10 cellular contexts compared by ENCODE assay signal in genomic region chr1:178371236-178371635, GRCh38.
DNase-seq lines count a peak whose midpoint lies in the region; ATAC-seq and TF ChIP-seq lines count a peak whose summit lies in the region.
"Had no signal": no experiment of that assay in that cellular context is flagged by ENCODE, and none has a peak within 500 bp of the region (broad histone marks: within the 10 kb centered on the region; RNA-seq: fewer than 3 reads in every experiment).

No MANE protein-coding gene starts in this region.

- H3K4me2 ChIP-seq in IMR-90 (ENCODE audit: low read depth, low read length): peak overlapping the region; percentile 99

- dilution Hi-C loops in IMR-90 (cut with HindIII; ENCODE audit: low sequenced_read_pairs, unreplicated experiment): no loop called here

- H3K4ac ChIP-seq in IMR-90 (ENCODE audit: low read depth, low read length): peak overlapping the region; percentile 68

- H2BK15ac ChIP-seq in IMR-90 (ENCODE audit: low read depth, low read length): peak overlapping the region; percentile 3; the same call in 1 of the 3 replicates

- TF ChIP-seq RAD21 in IMR-90 (IDR thresholded peaks at IDR 0.05; ENCODE audit: low read length): no peak

- H3K4me1 ChIP-seq in IMR-90 (ENCODE audit: control insufficient read depth, insufficient read depth, low read length) (peaks cover 7% of the 10 kb centered on the region; the same call in 1 of the 2 replicates), subcutaneous abdominal adipose tissue (ENCODE audit: control insufficient read depth in 5 of 5, insufficient read depth in 5 of 5, low read length in 5 of 5) (peaks cover 0 to 17% (median 15%) of the 10 kb centered on the region in 5 donors)

- TF ChIP-seq CTCF in IMR-90 (conservative IDR thresholded peaks at IDR 0.05; ENCODE audit: low read depth, low read length) (no peak), coronary artery (IDR thresholded peaks at IDR 0.05) (no peak), lower leg skin (IDR thresholded peaks at IDR 0.05) (no peak)

- H3K9ac ChIP-seq in IMR-90 (ENCODE audit: low read depth, low read length) (peak overlapping the region; percentile 59), subcutaneous abdominal adipose tissue (ENCODE audit: low read length in 5 of 5) (peak overlapping the region in 2 of 5 donors; percentile 28 to 44)

- intact Hi-C loops in IMR-90 (cut with micrococcal nuclease) (no loop called here), lower leg skin (cut with DNase I; ENCODE audit: low total_unique reads) (no loop called here)

- H3K18ac ChIP-seq in IMR-90 (ENCODE audit: low read depth, low read length): peak overlapping the region; percentile 81

- peak overlapping the region in 1 of 2 experiments; percentile 69; a peak in 2 of 4 replicates for H4K8ac ChIP-seq in IMR-90 (ENCODE audit: low read depth in 2 of 2, low read length in 2 of 2)

- H3K27me3 ChIP-seq in IMR-90 (ENCODE audit: control insufficient read depth, insufficient read depth, low read length) (no peaks in the 10 kb centered on the region), subcutaneous abdominal adipose tissue (ENCODE audit: control insufficient read depth in 5 of 5, insufficient read depth in 4 of 5, low read length in 5 of 5) (no peaks in the 10 kb centered on the region)

- peak overlapping the region; percentile 16; the same call in 1 of the 2 replicates for H2BK20ac ChIP-seq in IMR-90 (ENCODE audit: low read depth, low read length)

- H2BK5ac ChIP-seq in IMR-90 (ENCODE audit: low read depth, low read length, poor library complexity, severe bottlenecking): peak overlapping the region; percentile 81

- H3K9me3 ChIP-seq in IMR-90 (ENCODE audit: control insufficient read depth, insufficient read depth, low read length) (no peaks in the 10 kb centered on the region), subcutaneous abdominal adipose tissue (ENCODE audit: control insufficient read depth in 5 of 5, low read length in 5 of 5) (no peaks in the 10 kb centered on the region)

- DNase-seq in IMR-90 (peak; percentile 40), coronary artery (ENCODE audit: low spot score) (no peak), kidney glomerular epithelial cell (lab: John Stamatoyannopoulos, UW) (peak; percentile 32), lower leg skin (ENCODE audit: low spot score in 2 of 2) (no peak), GM19238 (ENCODE audit: insufficient read length, low spot score) (no peak)
- DNase-seq: activated naive CD8-positive, alpha-beta T cell treated with anti-CD3 and anti-CD28 coated beads, Interleukin-2, amount 10 ng/mL, durations not matched to agents 7 days and 5 days; NCI-H510A had no signal

- no peaks in the 10 kb centered on the region for H4K20me1 ChIP-seq in IMR-90 (ENCODE audit: insufficient read depth, low read length)

- peak overlapping the region; percentile 1 for H2AK5ac ChIP-seq in IMR-90 (ENCODE audit: low read depth, low read length)

- peaks cover 7 to 30% of the 10 kb centered on the region in 2 experiments; a peak in 3 of 4 replicates for H3K79me1 ChIP-seq in IMR-90 (ENCODE audit: low read depth in 1 of 2, low read length in 2 of 2)

- no TSS peak for BruUV-seq in IMR-90 (replicated peaks; lab: Mats Ljungman, UMichigan)

- H2AK9ac ChIP-seq in IMR-90 (replicated peaks; ENCODE audit: low read depth, low read length, poor library complexity): peak overlapping the region; percentile 46

- H3K36me3 ChIP-seq in IMR-90 (ENCODE audit: control insufficient read depth, insufficient read depth, low read length) (no peaks in the 10 kb centered on the region), subcutaneous abdominal adipose tissue (ENCODE audit: control insufficient read depth in 5 of 5, insufficient read depth in 5 of 5, low read length in 5 of 5) (no peaks in the 10 kb centered on the region)

- no peak for TF ChIP-seq POLR2A in IMR-90 (IDR thresholded peaks at IDR 0.05; ENCODE audit: low read depth, low read length)
- TF ChIP-seq POLR2A in lower leg skin (IDR thresholded peaks at IDR 0.05): no peak

- peak overlapping the region; percentile 62 for H3K14ac ChIP-seq in IMR-90 (replicated peaks; ENCODE audit: low read depth, low read length)

- no CpG with 5 or more reads among the region's 6 CpGs for WGBS in IMR-90 (ENCODE audit: extremely low coverage in 2 of 2, insufficient read length in 1 of 2), 2 experiments
- WGBS in lower leg skin, 2 donors: 10 to 11% methylated on average over 6 of the region's 6 CpGs

- peak; percentile 46 for ATAC-seq in IMR-90 (ENCODE audit: low read depth)
- no peak for ATAC-seq in activated CD4-positive, CD25-positive, alpha-beta regulatory T cell treated with anti-CD3 and anti-CD28 coated beads, Interleukin-2, amount 50 U/mL, for 24 hours

- H2BK120ac ChIP-seq in IMR-90 (ENCODE audit: low read depth, low read length): peak overlapping the region; percentile 49

- H4K91ac ChIP-seq in IMR-90 (ENCODE audit: insufficient read depth, low read depth, low read length): peak overlapping the region; percentile 22; the same call in 1 of the 2 replicates

- peak overlapping the region; percentile 85 for H2AFZ ChIP-seq in IMR-90 (replicated peaks; ENCODE audit: low read length, poor library complexity)

- peak overlapping the region; percentile 39; the same call in 1 of the 2 replicates for H3K56ac ChIP-seq in IMR-90 (ENCODE audit: extremely low read depth, insufficient read depth, low read length)

- in situ Hi-C loops in IMR-90 (cut with MboI; ENCODE audit: low sequenced_read_pairs): no loop called here

- H3K27ac ChIP-seq in IMR-90 (ENCODE audit: insufficient read depth, low read length) (peak overlapping the region; percentile 15; the same call in 1 of the 2 replicates), coronary artery (no peak overlapping the region), subcutaneous abdominal adipose tissue (ENCODE audit: low read depth, low read length) (no peak overlapping the region)
- H3K27ac ChIP-seq: VCaP had no signal

- H3K4me3 ChIP-seq in IMR-90 (ENCODE audit: insufficient read depth, low read depth, low read length) (peak overlapping the region; percentile 62), coronary artery (peak overlapping the region; percentile 53), subcutaneous abdominal adipose tissue (ENCODE audit: low read depth in 1 of 5, low read length in 5 of 5) (peak overlapping the region; percentile 23 to 55 (median 49)), lower leg skin (ENCODE audit: low read depth, poor library complexity, severe bottlenecking) (no peak overlapping the region)

- CTCF ChIA-PET in IMR-90 (lab: Yijun Ruan, JAX): interaction anchor here (0.7 to 0.9 kb wide), 2 partner anchors 13 to 63 kb away, joined by 3 to 4 read pairs; no protein-coding TSS in a partner anchor

- peak overlapping the region; percentile 71; the same call in 1 of the 2 replicates for H3K23ac ChIP-seq in IMR-90 (ENCODE audit: low read depth, low read length)

- POLR2A ChIA-PET in IMR-90 (lab: Charles Lee; ENCODE audit: unreplicated experiment): no interaction called here

- peak overlapping the region; percentile 89 for H4K5ac ChIP-seq in IMR-90 (ENCODE audit: low read depth, low read length)

- peaks cover 6% of the 10 kb centered on the region; the same call in 1 of the 2 replicates for H3K9me1 ChIP-seq in IMR-90 (ENCODE audit: insufficient read depth, low read length)

TF ChIP-seq in IMR-90, 13 proteins besides CTCF, POLR2A, EP300 and RAD21:
- TF ChIP-seq CHD1 (IDR thresholded peaks at IDR 0.05; ENCODE audit: low read depth, low read length) (no peak), FOS (IDR thresholded peaks at IDR 0.05; ENCODE audit: low read depth, low read length) (no peak), MAZ (IDR thresholded peaks at IDR 0.05; ENCODE audit: borderline replicate concordance, low read depth, low read length) (no peak), MXI1 (IDR thresholded peaks at IDR 0.05; ENCODE audit: borderline replicate concordance, low read depth, low read length) (no peak), RCOR1 (IDR thresholded peaks at IDR 0.05; ENCODE audit: insufficient replicate concordance, low read length) (no peak), RFX5 (IDR thresholded peaks at IDR 0.05; ENCODE audit: low read depth, low read length) (no peak), SMC3 (IDR thresholded peaks at IDR 0.05; ENCODE audit: low read depth, low read length) (no peak), NFE2L2 (IDR thresholded peaks at IDR 0.05; ENCODE audit: low read depth, low read length) (no peak), CEBPB (IDR thresholded peaks at IDR 0.05; ENCODE audit: low read depth, low read length) (no peak), USF2 (IDR thresholded peaks at IDR 0.05; ENCODE audit: low read depth, low read length) (no peak), BHLHE40 (IDR thresholded peaks at IDR 0.05; ENCODE audit: low read depth, low read length) (no peak), MAFK (IDR thresholded peaks at IDR 0.05; ENCODE audit: low read depth, low read length) (no peak), ELK1 (IDR thresholded peaks at IDR 0.05; ENCODE audit: borderline replicate concordance, low read depth, low read length) (no peak)

Comparison
In these comparisons a context has a peak if more than half of its experiments do, and no peak if none do; other contexts are left out.
1. DNase-seq: peak in IMR-90 (single experiment) and kidney glomerular epithelial cell (single experiment); none in coronary artery (single experiment), lower leg skin (0 of 2) and GM19238 (single experiment).